ENCODE assay signal across 20 cellular contexts in the genomic region with DNA sequence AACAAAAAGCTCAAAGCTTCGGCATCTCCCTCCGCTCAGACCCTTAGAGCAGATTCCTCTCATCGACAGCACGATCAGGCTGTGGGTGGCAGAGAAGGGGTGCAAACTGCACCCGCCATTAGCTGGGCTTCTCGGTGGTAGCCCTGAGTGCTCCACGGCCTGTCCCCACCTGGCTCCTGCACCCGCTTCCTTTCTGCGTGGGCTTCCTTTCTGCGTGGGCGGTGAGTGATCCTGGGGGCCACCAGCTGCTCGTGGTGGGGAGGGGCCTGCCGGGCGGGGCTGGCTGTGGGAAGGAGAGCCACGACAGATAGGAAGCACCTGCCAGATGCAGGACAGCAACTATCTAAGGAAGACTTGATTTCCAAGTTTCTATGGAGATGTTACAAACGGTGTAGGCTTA. TPM values are rescaled to one million over a fixed set of nuclear protein-coding genes. Genes with fewer than 3 reads are reported as not detected.
DNase-seq lines count a peak whose midpoint lies in the region; ATAC-seq, FAIRE-seq and TF ChIP-seq lines count a peak whose summit lies in the region.
"Had no signal": no experiment of that assay in that cellular context is flagged by ENCODE, and none has a peak within 500 bp of the region (broad histone marks: within the 10 kb centered on the region; RNA-seq: fewer than 3 reads in every experiment).

No MANE protein-coding gene starts in this region.

- no TSS peak for BruUV-seq in GM12878 (replicated peaks; lab: Mats Ljungman, UMichigan)

- no peak for ATAC-seq in CD4-positive, alpha-beta T cell (ENCODE audit: poor library complexity)
- ATAC-seq in GM12878 = no peak
- ATAC-seq in naive thymus-derived CD4-positive, alpha-beta T cell = no peak
- no peak for ATAC-seq in HG02623 (IDR thresholded peaks at IDR 0.05; ENCODE audit: unreplicated experiment)
- ATAC-seq: GM23338, HCT116, PC-3 had no signal

- in situ Hi-C loops in GM12878 (cut with MboI) = no loop called here

- H3K27me3 Mint-ChIP-seq in CD4-positive, alpha-beta T cell = no peaks in the 10 kb centered on the region
- no peaks in the 10 kb centered on the region for H3K27me3 Mint-ChIP-seq in naive thymus-derived CD4-positive, alpha-beta T cell
- no peaks in the 10 kb centered on the region for H3K27me3 Mint-ChIP-seq in endodermal cell (ENCODE audit: insufficient read depth)

- no peak overlapping the region for H3K9ac ChIP-seq in GM12878 (ENCODE audit: control insufficient read depth, insufficient read depth, low read length)
- no peak overlapping the region for H3K9ac ChIP-seq in endodermal cell (ENCODE audit: extremely low read depth, low read length, poor library complexity, severe bottlenecking)

- no peak for DNase-seq in CD4-positive, alpha-beta T cell
- peak; percentile 31 for DNase-seq in GF-D8 (lab: John Stamatoyannopoulos, UW)
- no peak for DNase-seq in GM12878 (ENCODE audit: low read depth, low spot score)
- DNase-seq in naive thymus-derived CD4-positive, alpha-beta T cell = no peak
- no peak for DNase-seq in endodermal cell
- DNase-seq in NCI-H1105 treated with DMSO at 0.1 percent for 48 hours (lab: John Stamatoyannopoulos, UW) = no peak
- DNase-seq: ACHN, Caco-2, GDM1, KBM-7, NCI-H1417 treated with DMSO at 0.1 percent for 48 hours, NCI-H1930, NCI-H226, NCI-H524, PC-3 had no signal

- H4K20me1 ChIP-seq in GM12878 (ENCODE audit: control insufficient read depth, insufficient read depth) = no peaks in the 10 kb centered on the region

- no peak for FAIRE-seq in GM12878 (lab: Jason Lieb, UNC)
- FAIRE-seq: GM19239 had no signal

- no peak overlapping the region for H3K4me3 Mint-ChIP-seq in CD4-positive, alpha-beta T cell
- H3K4me3 Mint-ChIP-seq in naive thymus-derived CD4-positive, alpha-beta T cell = peak overlapping the region in 1 of 10 donors; percentile 35
- H3K4me3 Mint-ChIP-seq in endodermal cell = no peak overlapping the region

- H3K4me3 ChIP-seq in GM12878 (no peak overlapping the region), endodermal cell (ENCODE audit: low read length) (no peak overlapping the region)
- H3K4me3 ChIP-seq in naive thymus-derived CD4-positive, alpha-beta T cell (ENCODE audit: low read length) = no peak overlapping the region
- H3K4me3 ChIP-seq: SJSA1 had no signal

- POLR2A ChIA-PET in CD4-positive, alpha-beta T cell (lab: Charles Lee) = interaction anchor here (1.6 kb wide), 1 partner anchor 153 kb away, joined by 3 read pairs; no protein-coding TSS in a partner anchor
- POLR2A ChIA-PET in GM12878 (lab: Charles Lee) = no interaction called here
- POLR2A ChIA-PET in naive thymus-derived CD4-positive, alpha-beta T cell (lab: Charles Lee) = interaction anchor here (0.6 kb wide), 1 partner anchor 10 kb away, joined by 3 read pairs; no protein-coding TSS in a partner anchor

- no peaks in the 10 kb centered on the region for H3K27me3 ChIP-seq in CD4-positive, alpha-beta T cell (ENCODE audit: control insufficient read depth, insufficient read depth, low read length)
- H3K27me3 ChIP-seq in GM12878 (replicated peaks in 1 of 2; ENCODE audit: control insufficient read depth in 2 of 2, insufficient read depth in 2 of 2, low read length in 1 of 2) = no peaks in the 10 kb centered on the region
- no peaks in the 10 kb centered on the region for H3K27me3 ChIP-seq in naive thymus-derived CD4-positive, alpha-beta T cell (ENCODE audit: control insufficient read depth in 2 of 2, insufficient read depth in 2 of 2, low read length in 2 of 2)
- no peaks in the 10 kb centered on the region for H3K27me3 ChIP-seq in endodermal cell (ENCODE audit: control insufficient read depth, insufficient read depth, low read length, poor library complexity, severe bottlenecking)
- H3K27me3 ChIP-seq: SJSA1 had no signal

- H3K27ac ChIP-seq in CD4-positive, alpha-beta T cell (ENCODE audit: low read depth, low read length) = no peak overlapping the region
- H3K27ac ChIP-seq in GM12878 (ENCODE audit: control insufficient read depth, insufficient read depth) (no peak overlapping the region), endodermal cell (ENCODE audit: low read depth, low read length) (no peak overlapping the region)
- no peak overlapping the region for H3K27ac ChIP-seq in naive thymus-derived CD4-positive, alpha-beta T cell (ENCODE audit: low read depth, low read length)
- H3K27ac ChIP-seq: SJSA1 had no signal

- no peak for TF ChIP-seq POLR2A in GM12878 (IDR thresholded peaks at IDR 0.05; ENCODE audit: low read depth, low read length)

- H3K9me3 Mint-ChIP-seq in CD4-positive, alpha-beta T cell = no peaks in the 10 kb centered on the region
- H3K9me3 Mint-ChIP-seq in naive thymus-derived CD4-positive, alpha-beta T cell = no peaks in the 10 kb centered on the region
- H3K9me3 Mint-ChIP-seq in endodermal cell = no peaks in the 10 kb centered on the region
- H3K9me3 Mint-ChIP-seq: GM23338 had no signal

- no peak overlapping the region for H2AFZ ChIP-seq in GM12878 (ENCODE audit: control insufficient read depth, low read depth, low read length)
- H2AFZ ChIP-seq: GM23338 had no signal

- intact Hi-C loops in CD4-positive, alpha-beta T cell (cut with DNase I, micrococcal nuclease) = no loop called here
- intact Hi-C loops in GM12878 (cut with micrococcal nuclease; ENCODE audit: unreplicated experiment) = no loop called here
- intact Hi-C loops in naive thymus-derived CD4-positive, alpha-beta T cell (cut with micrococcal nuclease) = no loop called here

- H3K4me1 ChIP-seq in GM12878 (ENCODE audit: control insufficient read depth, insufficient read depth, low read length) (no peaks in the 10 kb centered on the region), endodermal cell (ENCODE audit: control insufficient read depth, insufficient read depth, low read length) (no peaks in the 10 kb centered on the region)
- no peaks in the 10 kb centered on the region for H3K4me1 ChIP-seq in naive thymus-derived CD4-positive, alpha-beta T cell (ENCODE audit: control insufficient read depth in 2 of 2, insufficient read depth in 2 of 2, low read length in 2 of 2)
- H3K4me1 ChIP-seq: Caco-2, SJSA1 had no signal

- H3K27ac Mint-ChIP-seq in CD4-positive, alpha-beta T cell = peak overlapping the region; percentile 14
- H3K27ac Mint-ChIP-seq in naive thymus-derived CD4-positive, alpha-beta T cell = peak overlapping the region in 6 of 9 donors; percentile 8 to 62 (median 55)
- H3K27ac Mint-ChIP-seq in endodermal cell = no peak overlapping the region
- H3K27ac Mint-ChIP-seq: GM23338 had no signal

- no peaks in the 10 kb centered on the region for H3K9me3 ChIP-seq in CD4-positive, alpha-beta T cell (ENCODE audit: control insufficient read depth, low read length)
- H3K9me3 ChIP-seq in GM12878 (replicated peaks; ENCODE audit: control insufficient read depth, insufficient read depth, low read length) (no peaks in the 10 kb centered on the region), endodermal cell (ENCODE audit: control insufficient read depth, low read length) (no peaks in the 10 kb centered on the region)
- no peaks in the 10 kb centered on the region for H3K9me3 ChIP-seq in naive thymus-derived CD4-positive, alpha-beta T cell (ENCODE audit: control insufficient read depth in 2 of 3, low read length in 3 of 3)
- H3K9me3 ChIP-seq: Caco-2, SJSA1 had no signal

- no peak for TF ChIP-seq RAD21 in GM12878 (IDR thresholded peaks at IDR 0.05; ENCODE audit: insufficient read depth, low read depth, low read length)

- H3K4me2 ChIP-seq in GM12878 (ENCODE audit: control insufficient read depth, insufficient read depth) = no peak overlapping the region

- RAD21 ChIA-PET in GM12878 (lab: Charles Lee; ENCODE audit: unreplicated experiment) = interaction anchor here (0.9 kb wide), 1 partner anchor 258 kb away, joined by 4 read pairs; no protein-coding TSS in a partner anchor

- peaks cover 47% of the 10 kb centered on the region for H3K36me3 Mint-ChIP-seq in CD4-positive, alpha-beta T cell (ENCODE audit: low read depth)
- H3K36me3 Mint-ChIP-seq in naive thymus-derived CD4-positive, alpha-beta T cell = peaks cover 0 to 13% (median 3%) of the 10 kb centered on the region in 5 donors
- H3K36me3 Mint-ChIP-seq in endodermal cell (ENCODE audit: low read depth) = peaks cover 31% of the 10 kb centered on the region

- no peak for TF ChIP-seq EP300 in GM12878 (IDR thresholded peaks at IDR 0.05; ENCODE audit: borderline replicate concordance in 1 of 2, control insufficient read depth in 1 of 2, low read depth in 2 of 2, low read length in 2 of 2)

- no peaks in the 10 kb centered on the region for H3K79me2 ChIP-seq in GM12878 (ENCODE audit: control insufficient read depth, insufficient read depth, low read length)

- CTCF ChIA-PET in CD4-positive, alpha-beta T cell (lab: Charles Lee) = no interaction called here
- CTCF ChIA-PET in GM12878 (lab: Yijun Ruan, JAX) = interaction anchor here (1.0 kb wide), 1 partner anchor 144 kb away, joined by 3 read pairs; no protein-coding TSS in a partner anchor
- CTCF ChIA-PET in naive thymus-derived CD4-positive, alpha-beta T cell (lab: Charles Lee) = no interaction called here

- no peaks in the 10 kb centered on the region for H3K4me1 Mint-ChIP-seq in CD4-positive, alpha-beta T cell (ENCODE audit: low read depth)
- H3K4me1 Mint-ChIP-seq in naive thymus-derived CD4-positive, alpha-beta T cell = peaks cover 0 to 23% (median 15%) of the 10 kb centered on the region in 7 donors
- no peaks in the 10 kb centered on the region for H3K4me1 Mint-ChIP-seq in endodermal cell

- SMC1A ChIA-PET in GM12878 (lab: Charles Lee; ENCODE audit: uncharacterized antibody, unreplicated experiment) = no interaction called here

- TF ChIP-seq CTCF in CD4-positive, alpha-beta T cell (IDR thresholded peaks at IDR 0.05) = no peak
- TF ChIP-seq CTCF in GM12878 (IDR thresholded peaks at IDR 0.05 in 2 of 3, conservative IDR thresholded peaks at IDR 0.05 in 1 of 3; ENCODE audit: control insufficient read depth in 2 of 3, extremely low read depth in 1 of 3, insufficient read depth in 1 of 3, low read depth in 3 of 3, low read length in 3 of 3) (no peak), endodermal cell (conservative IDR thresholded peaks at IDR 0.05) (no peak)

- H3K36me3 ChIP-seq in GM12878 (ENCODE audit: control insufficient read depth in 2 of 2, insufficient read depth in 2 of 2, low read length in 1 of 2) (peaks cover 13 to 26% of the 10 kb centered on the region in 2 experiments), endodermal cell (ENCODE audit: control insufficient read depth, insufficient read depth, low read length) (peaks cover 50% of the 10 kb centered on the region)
- peaks cover 0 to 52% (median 17%) of the 10 kb centered on the region in 3 experiments for H3K36me3 ChIP-seq in naive thymus-derived CD4-positive, alpha-beta T cell (ENCODE audit: control insufficient read depth in 2 of 3, insufficient read depth in 3 of 3, low read length in 3 of 3)

- 60% methylated on average over 14 of the region's 16 CpGs for WGBS in GM12878 (ENCODE audit: insufficient coverage, insufficient replicate concordance, low lambda C conversion rate, missing lambda C conversion rate)
- WGBS in endodermal cell (ENCODE audit: insufficient coverage in 1 of 2, insufficient read length in 1 of 2), 2 experiments = 93 to 99% methylated on average over 9 to 16 of the region's 16 CpGs

RNA-seq across cellular contexts. Expression of a gene that starts 55.0 kb away (rescaled TPM):
- 100 to 1,000 TPM; 129 to 130 TPM for total RNA-seq in CD4-positive, alpha-beta T cell
- 53.3 and 67.3 TPM in 2 replicates for total RNA-seq in GM12878 (2013; cell fraction: nucleolus; rRNA removed)
- total RNA-seq in GM12878 (2014; rRNA removed) = 15.2 and 16.4 TPM in 2 replicates
- total RNA-seq in GM12878 (2014; rRNA removed; fragmentation: Illumina TruSeq; extraction: Trizol) = 11.7 and 12.3 TPM in 2 replicates
- total RNA-seq in GM12878 (2021) = 26.4 and 26.9 TPM in 2 replicates
- 6.0 TPM for polyA plus RNA-seq in GM12878 (2011; ENCODE audit: low read depth)
- 4.1 and 4.8 TPM in 2 replicates for polyA plus RNA-seq in GM12878 (2011; rRNA removed)
- polyA plus RNA-seq in GM12878 (2011; cell fraction: cytosol; rRNA removed) = 5.0 TPM in 2 replicates
- polyA plus RNA-seq in GM12878 (2011; cell fraction: nucleus; rRNA removed) = 30.6 and 48.0 TPM in 2 replicates
- 13.8 and 14.2 TPM in 2 replicates for polyA plus RNA-seq in GM12878 (2012)
- polyA plus RNA-seq in GM12878 (2014; fragmentation: Illumina TruSeq; extraction: Trizol) = 4.2 and 9.4 TPM in 2 replicates
- polyA plus RNA-seq in GM12878 (2014; fragmentation: Nextera tagmentation; extraction: Ambion mirVana) = 1 to 10 TPM in 1 of 2 experiments, under 1 TPM in 1; 0.90 to 2.1 TPM
- 17.9 and 19.0 TPM in 2 replicates for polyA plus RNA-seq in GM12878 (2014; rRNA removed)
- 1 to 10 TPM; 2.9 to 3.2 TPM for polyA plus RNA-seq in GM12878 (2016; fragmentation: Nextera tagmentation; extraction: Ambion mirVana)
- polyA minus RNA-seq in GM12878 (2011; rRNA and poly(A)+ RNA removed) = 7.3 and 10.7 TPM in 2 replicates
- polyA minus RNA-seq in GM12878 (2011; cell fraction: cytosol; rRNA and poly(A)+ RNA removed) = 5.3 and 5.6 TPM in 2 replicates
- 14.0 and 24.9 TPM in 2 replicates for polyA minus RNA-seq in GM12878 (2011; cell fraction: nucleus; rRNA and poly(A)+ RNA removed)
- 100 to 1,000 TPM in 2 of 5 experiments, 10 to 100 TPM in 3; 50.0 to 130 (median 87.7) TPM for total RNA-seq in naive thymus-derived CD4-positive, alpha-beta T cell
- polyA plus RNA-seq in naive thymus-derived CD4-positive, alpha-beta T cell = 1 to 10 TPM; 2.8 to 3.4 TPM
- 10 to 100 TPM; 49.5 to 54.9 TPM for total RNA-seq in endodermal cell
- polyA plus RNA-seq in endodermal cell (2013, experiment 1 of 2) = 39.8 TPM
- 36.7 TPM for polyA plus RNA-seq in endodermal cell (2013, experiment 2 of 2)
